In the genomic region with DNA sequence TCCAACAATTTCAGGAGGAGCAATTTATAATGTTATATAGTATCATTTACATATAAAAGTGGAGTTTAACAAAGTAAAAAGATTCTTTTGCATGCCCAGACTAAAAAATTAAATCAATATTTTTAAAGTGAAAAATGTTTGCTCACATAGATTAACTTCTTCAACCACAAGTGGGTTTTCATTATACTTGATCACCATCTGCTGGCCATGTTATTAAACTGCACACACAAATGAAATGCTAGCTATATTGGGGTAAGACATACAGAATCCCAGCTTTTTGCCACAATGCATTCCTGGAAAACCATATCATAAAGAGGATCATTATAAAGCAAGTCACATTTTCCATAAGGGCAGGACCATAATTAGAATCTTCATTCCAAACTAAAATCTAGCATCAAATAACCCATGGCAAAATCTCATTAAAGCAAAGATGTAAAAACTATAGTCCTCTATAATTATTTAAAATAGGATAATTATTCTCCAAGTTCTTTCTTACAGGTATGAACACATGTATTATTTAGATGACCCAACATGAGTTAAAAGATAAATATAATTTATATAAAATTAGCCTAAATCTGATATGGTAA, we compare ENCODE assay signal across 9 cellular contexts. TPM values are rescaled to one million over a fixed set of nuclear protein-coding genes. Genes with fewer than 3 reads are reported as not detected.
DNase-seq lines count a peak whose midpoint lies in the region; ATAC-seq, FAIRE-seq and TF ChIP-seq lines count a peak whose summit lies in the region.
"Had no signal": no experiment of that assay in that cellular context is flagged by ENCODE, and none has a peak within 500 bp of the region (broad histone marks: within the 10 kb centered on the region; RNA-seq: fewer than 3 reads in every experiment).

No MANE protein-coding gene starts in this region.

- POLR2A ChIA-PET in BJ (lab: Charles Lee): no interaction called here
- POLR2A ChIA-PET in K562 (lab: Yijun Ruan, JAX): interaction anchor here (0.6 to 1.5 kb wide), 4 partner anchors 15 to 871 kb away, joined by 3 read pairs; no protein-coding TSS in a partner anchor

- no peak overlapping the region for H2AFZ ChIP-seq in K562 (ENCODE audit: low read depth, low read length)

- H3K27me3 ChIP-seq in BJ (ENCODE audit: control insufficient read depth, insufficient read depth, low read length) (no peaks in the 10 kb centered on the region), K562 (ENCODE audit: control insufficient read depth in 2 of 2, insufficient read depth in 2 of 2, low read length in 2 of 2) (peaks cover 3% of the 10 kb centered on the region in 2 experiments; a peak in 1 of 5 replicates), uterus (no peaks in the 10 kb centered on the region)
- H3K27me3 ChIP-seq: neutrophil had no signal

- in situ Hi-C loops in GM13976 (cut with MboI; ENCODE audit: low sequenced_read_pairs, unreplicated experiment) (loop anchor here (25.0 kb wide), 1 partner anchor 878 kb away; no protein-coding TSS in a partner anchor), K562 (cut with MboI) (loop anchor here (5.0 kb wide), 1 partner anchor 933 kb away; no protein-coding TSS in a partner anchor)

- TF ChIP-seq POLR2A in K562 (conservative IDR thresholded peaks at IDR 0.05): no peak
- no peak for TF ChIP-seq POLR2A in uterus (IDR thresholded peaks at IDR 0.05)

- peaks cover 2% of the 10 kb centered on the region; the same call in 1 of the 2 replicates for H3K36me3 ChIP-seq in BJ (ENCODE audit: control insufficient read depth, insufficient read depth, low read length)
- H3K36me3 ChIP-seq in K562 (ENCODE audit: control insufficient read depth, insufficient read depth, low read length): no peaks in the 10 kb centered on the region
- H3K36me3 ChIP-seq in uterus: no peaks in the 10 kb centered on the region
- H3K36me3 ChIP-seq: neutrophil had no signal

- DNase-seq in BJ (ENCODE audit: low read depth) (peak; percentile 10), GM13976 (ENCODE audit: low spot score) (peak; percentile 63), NCI-H2196 treated with DMSO at 0.1 percent for 48 hours (lab: John Stamatoyannopoulos, UW; ENCODE audit: unreplicated experiment) (peak; percentile 15), K562 (ENCODE audit: extremely low read depth in 1 of 4, low spot score in 3 of 4) (peak; percentile 30 to 61 (median 50)), kidney glomerular epithelial cell (lab: John Stamatoyannopoulos, UW) (peak; percentile 39), uterus (no peak), GOT3 (lab: John Stamatoyannopoulos, UW) (no peak)

- TF ChIP-seq CTCF in BJ (IDR thresholded peaks at IDR 0.05; ENCODE audit: insufficient read depth, low read depth, low read length) (peak; percentile 62), GM13976 (IDR thresholded peaks at IDR 0.05; ENCODE audit: borderline replicate concordance, control extremely low read depth, extremely low read depth, insufficient read depth, missing control alignments) (peak; percentile 70), K562 (IDR thresholded peaks at IDR 0.05 in 2 of 3, conservative IDR thresholded peaks at IDR 0.05 in 1 of 3; ENCODE audit: insufficient read depth in 2 of 3, low read depth in 1 of 3, low read length in 3 of 3) (peak; percentile 55 to 82 (median 58); a peak in 5 of 6 replicates), uterus (IDR thresholded peaks at IDR 0.05) (peak; percentile 60 to 78 (median 69))

- TF ChIP-seq RAD21 in K562 (CRISPR knock-in tag; conservative IDR thresholded peaks at IDR 0.05 in 1 of 2, IDR thresholded peaks at IDR 0.05 in 1 of 2): peak; percentile 91 to 93

- no peaks in the 10 kb centered on the region for H4K20me1 ChIP-seq in K562 (replicated peaks; ENCODE audit: control insufficient read depth, insufficient read depth, low read length)

- H3K9ac ChIP-seq in K562 (ENCODE audit: insufficient read depth in 1 of 2, low read depth in 2 of 2, low read length in 2 of 2): no peak overlapping the region

- H3K4me1 ChIP-seq in K562 (replicated peaks in 1 of 2; ENCODE audit: control insufficient read depth in 2 of 2, insufficient read depth in 2 of 2, low read length in 2 of 2) (no peaks in the 10 kb centered on the region), uterus (no peaks in the 10 kb centered on the region)

- no peaks in the 10 kb centered on the region for H3K9me3 ChIP-seq in K562 (replicated peaks; ENCODE audit: control insufficient read depth, insufficient read depth, low read depth, low read length)
- H3K9me3 ChIP-seq in uterus: no peaks in the 10 kb centered on the region
- H3K9me3 ChIP-seq: neutrophil had no signal

- no TSS peak for BruUV-seq in K562 (replicated peaks; lab: Mats Ljungman, UMichigan)

- H3K27ac ChIP-seq in K562 (ENCODE audit: extremely low read depth, low read depth, low read length): no peak overlapping the region
- H3K27ac ChIP-seq in uterus: no peak overlapping the region
- H3K27ac ChIP-seq: neutrophil had no signal

- H3K4me3 ChIP-seq in BJ (ENCODE audit: low read depth, low read length) (no peak overlapping the region), K562 (no peak overlapping the region), uterus (no peak overlapping the region)

- no peak overlapping the region for H3K4me2 ChIP-seq in K562 (ENCODE audit: insufficient read depth, low read length)

- no peak for TF ChIP-seq EP300 in K562 (IDR thresholded peaks at IDR 0.05; ENCODE audit: low read length)

- CTCF ChIA-PET in BJ (lab: Yijun Ruan, JAX): interaction anchor here (0.6 to 5.2 kb wide), 17 partner anchors 15 to 1850 kb away, joined by 3 to 47 read pairs (median 4); no protein-coding TSS in a partner anchor
- CTCF ChIA-PET in K562 (lab: Yijun Ruan, JAX; ENCODE audit: low intra/inter-chr PET ratio): interaction anchor here (0.6 to 1.9 kb wide), 6 partner anchors 769 to 934 kb away, joined by 3 to 10 read pairs (median 4); no protein-coding TSS in a partner anchor

- no peaks in the 10 kb centered on the region for H3K9me1 ChIP-seq in K562 (ENCODE audit: control insufficient read depth, insufficient read depth, low read length)

- H3K79me2 ChIP-seq in K562 (ENCODE audit: control insufficient read depth, insufficient read depth, low read length): no peaks in the 10 kb centered on the region

- peak; percentile 83 for FAIRE-seq in K562 (lab: Jason Lieb, UNC)

- ATAC-seq in K562 (0 out of 3 replicates have a peak, but pooled peaks have one; percentile 62), GM21390 (IDR thresholded peaks at IDR 0.05; ENCODE audit: unreplicated experiment) (no peak)

- intact Hi-C loops in K562 (cut with micrococcal nuclease): loop anchor here (2.0 kb wide), 2 partner anchors 887 to 933 kb away; no protein-coding TSS in a partner anchor
- intact Hi-C loops in uterus (cut with DNase I; ENCODE audit: low total_unique reads): loop anchor here (5.0 kb wide), 1 partner anchor 873 kb away; no protein-coding TSS in a partner anchor

TF ChIP-seq in K562, 482 proteins besides CTCF, POLR2A, EP300 and RAD21:
- TF ChIP-seq FUS (optimal IDR thresholded peaks at IDR 0.05; ENCODE audit: low read depth, low read length): no peak
- TF ChIP-seq, protein P1, sequence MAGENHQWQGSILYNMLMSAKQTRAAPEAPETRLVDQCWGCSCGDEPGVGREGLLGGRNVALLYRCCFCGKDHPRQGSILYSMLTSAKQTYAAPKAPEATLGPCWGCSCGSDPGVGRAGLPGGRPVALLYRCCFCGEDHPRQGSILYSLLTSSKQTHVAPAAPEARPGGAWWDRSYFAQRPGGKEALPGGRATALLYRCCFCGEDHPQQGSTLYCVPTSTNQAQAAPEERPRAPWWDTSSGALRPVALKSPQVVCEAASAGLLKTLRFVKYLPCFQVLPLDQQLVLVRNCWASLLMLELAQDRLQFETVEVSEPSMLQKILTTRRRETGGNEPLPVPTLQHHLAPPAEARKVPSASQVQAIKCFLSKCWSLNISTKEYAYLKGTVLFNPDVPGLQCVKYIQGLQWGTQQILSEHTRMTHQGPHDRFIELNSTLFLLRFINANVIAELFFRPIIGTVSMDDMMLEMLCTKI (IDR thresholded peaks at IDR 0.05; ENCODE audit: partially characterized antibody): no peak
- TF ChIP-seq PHB (CRISPR knock-in tag; IDR thresholded peaks at IDR 0.05): no peak
- TF ChIP-seq, protein P2, sequence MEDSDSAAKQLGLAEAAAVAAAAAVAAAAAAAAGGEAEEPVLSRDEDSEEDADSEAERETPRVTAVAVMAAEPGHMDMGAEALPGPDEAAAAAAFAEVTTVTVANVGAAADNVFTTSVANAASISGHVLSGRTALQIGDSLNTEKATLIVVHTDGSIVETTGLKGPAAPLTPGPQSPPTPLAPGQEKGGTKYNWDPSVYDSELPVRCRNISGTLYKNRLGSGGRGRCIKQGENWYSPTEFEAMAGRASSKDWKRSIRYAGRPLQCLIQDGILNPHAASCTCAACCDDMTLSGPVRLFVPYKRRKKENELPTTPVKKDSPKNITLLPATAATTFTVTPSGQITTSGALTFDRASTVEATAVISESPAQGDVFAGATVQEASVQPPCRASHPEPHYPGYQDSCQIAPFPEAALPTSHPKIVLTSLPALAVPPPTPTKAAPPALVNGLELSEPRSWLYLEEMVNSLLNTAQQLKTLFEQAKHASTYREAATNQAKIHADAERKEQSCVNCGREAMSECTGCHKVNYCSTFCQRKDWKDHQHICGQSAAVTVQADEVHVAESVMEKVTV (CRISPR knock-in tag; IDR thresholded peaks at IDR 0.05): peak; percentile 85
- peak; percentile 63 for TF ChIP-seq SMC3 (conservative IDR thresholded peaks at IDR 0.05; ENCODE audit: insufficient read depth, low read depth, low read length)
- TF ChIP-seq MCM2 (IDR thresholded peaks at IDR 0.05; ENCODE audit: low read depth): no peak
- no peak for TF ChIP-seq SRSF7 (optimal IDR thresholded peaks at IDR 0.05; ENCODE audit: low read depth, low read length)

RNA-seq across cellular contexts. Expression of a gene that starts 26.3 kb away (rescaled TPM):
- polyA plus RNA-seq in BJ (2011; rRNA removed) (3.3 and 4.4 TPM in 2 replicates), K562 (2011; rRNA removed) (not detected in 2 replicates), K562 (2014; fragmentation: Illumina TruSeq; extraction: Trizol) (not detected in 2 replicates), K562 (2014; fragmentation: Nextera tagmentation; extraction: Ambion mirVana) (not detected), K562 (2014; rRNA removed) (0.84 TPM in 1 of 2 replicates, not detected in the other)
- 1.7 and 4.6 TPM in 2 replicates for polyA minus RNA-seq in BJ (2011; rRNA and poly(A)+ RNA removed)
- not detected in 2 replicates for total RNA-seq in K562 (2011; cell fraction: chromatin; rRNA removed; ENCODE audit: low replicate concordance)
- total RNA-seq in K562 (2011; cell fraction: nucleolus; rRNA removed): not detected in 2 replicates
- not detected in 2 replicates for total RNA-seq in K562 (2011; cell fraction: nucleoplasm; rRNA removed)
- total RNA-seq in K562 (2014; rRNA removed) (not detected in 2 replicates), K562 (2014; rRNA removed; fragmentation: Illumina TruSeq; extraction: Trizol) (not detected in 2 replicates), K562 (2015; rRNA removed; fragmentation: Illumina TruSeq; extraction: Trizol) (not detected in 2 replicates), K562 (2021) (not detected in 2 replicates), uterus (10 to 100 TPM; 36.6 to 96.5 (median 52.4) TPM)
- not detected in 2 replicates for polyA plus RNA-seq in K562 (2011; cell fraction: cytosol; rRNA removed)
- not detected in 2 replicates for polyA plus RNA-seq in K562 (2011; cell fraction: nucleus; rRNA removed)
- 0.06 and 0.16 TPM in 2 replicates for polyA plus RNA-seq in K562 (2012)
- polyA minus RNA-seq in K562 (2011; rRNA and poly(A)+ RNA removed): not detected in 2 replicates
- not detected in 2 replicates for polyA minus RNA-seq in K562 (2011; cell fraction: cytosol; rRNA and poly(A)+ RNA removed)
- not detected in 2 replicates for polyA minus RNA-seq in K562 (2011; cell fraction: nucleus; rRNA and poly(A)+ RNA removed)

Comparison
In these comparisons a context has a peak if more than half of its experiments do, and no peak if none do; other contexts are left out.
1. DNase-seq: peak in BJ (single experiment), GM13976 (single experiment), NCI-H2196 treated with DMSO at 0.1 percent for 48 hours (single experiment), K562 (4 of 4) and kidney glomerular epithelial cell (single experiment); none in uterus (0 of 2) and GOT3 (single experiment).
2. RNA of a gene that starts 26.3 kb away (total RNA-seq): 36.6 to 96.5 TPM in uterus; not detected in K562; every median in the first group is over 10 times any median in the second.
3. Peak in every context shown above with its lines, with median percentiles within 50 percentile points of each other: CTCF ChIP-seq.